Comparison of ENCODE assay signal across 8 cellular contexts in genomic region chrX:139204903-139205667, GRCh38.
DNase-seq lines count a peak whose midpoint lies in the region; ATAC-seq, FAIRE-seq and TF ChIP-seq lines count a peak whose summit lies in the region.

No MANE protein-coding gene starts in this region.

- H3K4me1 Mint-ChIP-seq in CD4-positive, alpha-beta T cell (ENCODE audit: low read depth) = no peaks in the 10 kb centered on the region
- peaks cover 3 to 6% of the 10 kb centered on the region in 2 donors for H3K4me1 Mint-ChIP-seq in immature natural killer cell
- no peaks in the 10 kb centered on the region for H3K4me1 Mint-ChIP-seq in stimulated activated effector memory CD8-positive, alpha-beta T cell treated with anti-CD3 and anti-CD28 coated beads, Interleukin-12 subunit alpha, Interleukin-12 subunit beta, amount 100 ng/mL, for 72 hours

- H3K27ac Mint-ChIP-seq in CD4-positive, alpha-beta T cell = no peak overlapping the region
- H3K27ac Mint-ChIP-seq in immature natural killer cell = no peak overlapping the region
- no peak overlapping the region for H3K27ac Mint-ChIP-seq in stimulated activated effector memory CD8-positive, alpha-beta T cell treated with anti-CD3 and anti-CD28 coated beads, Interleukin-12 subunit alpha, Interleukin-12 subunit beta, amount 100 ng/mL, for 72 hours

- H3K27ac ChIP-seq in CD4-positive, alpha-beta T cell (ENCODE audit: low read depth, low read length) = no peak overlapping the region
- H3K27ac ChIP-seq in HUES6 (ENCODE audit: low read depth, low read length) (peak overlapping the region; percentile 52; the same call in 1 of the 2 replicates), ascending aorta (no peak overlapping the region)

- peak overlapping the region; percentile 66 for H3K4me3 Mint-ChIP-seq in CD4-positive, alpha-beta T cell
- H3K4me3 Mint-ChIP-seq in immature natural killer cell = peak overlapping the region; percentile 70 to 90 (median 83)
- H3K4me3 Mint-ChIP-seq in stimulated activated effector memory CD8-positive, alpha-beta T cell treated with anti-CD3 and anti-CD28 coated beads, Interleukin-12 subunit alpha, Interleukin-12 subunit beta, amount 100 ng/mL, for 72 hours = peak overlapping the region; percentile 52

- DNase-seq in CD4-positive, alpha-beta T cell = no peak
- no peak for DNase-seq in ascending aorta (ENCODE audit: low spot score in 2 of 2)
- no peak for DNase-seq in immature natural killer cell
- no peak for DNase-seq in stimulated activated effector memory CD8-positive, alpha-beta T cell treated with anti-CD3 and anti-CD28 coated beads, Interleukin-12 subunit alpha, Interleukin-12 subunit beta, amount 100 ng/mL, for 72 hours (ENCODE audit: low spot score in 2 of 2)
- no peak for DNase-seq in HTR-8/SVneo (ENCODE audit: insufficient read length, low spot score)

- no peaks in the 10 kb centered on the region for H3K9me3 ChIP-seq in CD4-positive, alpha-beta T cell (ENCODE audit: control insufficient read depth, low read length)
- no peaks in the 10 kb centered on the region for H3K9me3 ChIP-seq in HUES6 (ENCODE audit: control insufficient read depth, insufficient read depth, low read depth, low read length)
- no peaks in the 10 kb centered on the region for H3K9me3 ChIP-seq in ascending aorta

- TF ChIP-seq CTCF in CD4-positive, alpha-beta T cell (IDR thresholded peaks at IDR 0.05) = no peak
- TF ChIP-seq CTCF in ascending aorta (IDR thresholded peaks at IDR 0.05) = no peak

- peak overlapping the region; percentile 71 for H3K4me3 ChIP-seq in HUES6 (ENCODE audit: low read depth, low read length)
- H3K4me3 ChIP-seq in ascending aorta = peak overlapping the region; percentile 49 to 60

- H3K36me3 Mint-ChIP-seq in CD4-positive, alpha-beta T cell (ENCODE audit: low read depth) = no peaks in the 10 kb centered on the region
- H3K36me3 Mint-ChIP-seq in immature natural killer cell = no peaks in the 10 kb centered on the region
- H3K36me3 Mint-ChIP-seq in stimulated activated effector memory CD8-positive, alpha-beta T cell treated with anti-CD3 and anti-CD28 coated beads, Interleukin-12 subunit alpha, Interleukin-12 subunit beta, amount 100 ng/mL, for 72 hours = no peaks in the 10 kb centered on the region

- POLR2A ChIA-PET in CD4-positive, alpha-beta T cell (lab: Charles Lee) = no interaction called here

- peak overlapping the region; percentile 81 for H3K9ac ChIP-seq in HUES6 (ENCODE audit: low read length)

- ATAC-seq in CD4-positive, alpha-beta T cell (ENCODE audit: poor library complexity) = no peak
- ATAC-seq in stimulated activated effector memory CD8-positive, alpha-beta T cell treated with anti-CD3 and anti-CD28 coated beads, Interleukin-12 subunit alpha, Interleukin-12 subunit beta, amount 100 ng/mL, for 72 hours = no peak
- ATAC-seq in HG03442 (IDR thresholded peaks at IDR 0.05; ENCODE audit: unreplicated experiment) = no peak
- ATAC-seq in HG03571 (IDR thresholded peaks at IDR 0.05; ENCODE audit: unreplicated experiment) = no peak

- H3K27me3 Mint-ChIP-seq in CD4-positive, alpha-beta T cell = peaks cover 23% of the 10 kb centered on the region
- peaks cover 7 to 20% (median 11%) of the 10 kb centered on the region in 3 donors for H3K27me3 Mint-ChIP-seq in immature natural killer cell (ENCODE audit: low read depth in 3 of 3)

- CTCF ChIA-PET in CD4-positive, alpha-beta T cell (lab: Charles Lee) = no interaction called here

- no peaks in the 10 kb centered on the region for H3K9me3 Mint-ChIP-seq in CD4-positive, alpha-beta T cell
- H3K9me3 Mint-ChIP-seq in immature natural killer cell = peaks cover 0 to 2% (median 0%) of the 10 kb centered on the region in 6 donors
- no peaks in the 10 kb centered on the region for H3K9me3 Mint-ChIP-seq in stimulated activated effector memory CD8-positive, alpha-beta T cell treated with anti-CD3 and anti-CD28 coated beads, Interleukin-12 subunit alpha, Interleukin-12 subunit beta, amount 100 ng/mL, for 72 hours

- no peak for FAIRE-seq in HTR-8/SVneo (lab: Jason Lieb, UNC)

- H3K36me3 ChIP-seq in HUES6 (ENCODE audit: control insufficient read depth, insufficient read depth, low read length) (no peaks in the 10 kb centered on the region), ascending aorta (no peaks in the 10 kb centered on the region)

- H3K27me3 ChIP-seq in CD4-positive, alpha-beta T cell (ENCODE audit: control insufficient read depth, insufficient read depth, low read length) = peaks cover 18% of the 10 kb centered on the region
- peaks cover 100% of the 10 kb centered on the region for H3K27me3 ChIP-seq in HUES6 (ENCODE audit: control insufficient read depth, insufficient read depth, low read length)
- H3K27me3 ChIP-seq in ascending aorta = no peaks in the 10 kb centered on the region

- intact Hi-C loops in CD4-positive, alpha-beta T cell (cut with DNase I, micrococcal nuclease) = no loop called here
- intact Hi-C loops in ascending aorta (cut with DNase I) = no loop called here

- H3K4me1 ChIP-seq in HUES6 (ENCODE audit: control insufficient read depth, insufficient read depth, low read length) (peaks cover 22% of the 10 kb centered on the region; the same call in 1 of the 2 replicates), ascending aorta (no peaks in the 10 kb centered on the region)
